28 cellular contexts compared by ENCODE assay signal in genomic region chr12:130947028-130947427, GRCh38. TPM values are rescaled to one million over a fixed set of nuclear protein-coding genes. Genes with fewer than 3 reads are reported as not detected.
DNase-seq lines count a peak whose midpoint lies in the region; ATAC-seq, FAIRE-seq and TF ChIP-seq lines count a peak whose summit lies in the region.
"Had no signal": no experiment of that assay in that cellular context is flagged by ENCODE, and none has a peak within 500 bp of the region (broad histone marks: within the 10 kb centered on the region; RNA-seq: fewer than 3 reads in every experiment).

No MANE protein-coding gene starts in this region.

- H3K4me1 ChIP-seq in Karpas-422 (ENCODE audit: low read length) = peaks cover 10% of the 10 kb centered on the region
- H3K4me1 ChIP-seq in endodermal cell (ENCODE audit: control insufficient read depth, insufficient read depth, low read length) = no peaks in the 10 kb centered on the region
- peaks cover 16% of the 10 kb centered on the region for H3K4me1 ChIP-seq in vagina

- H3K4me3 ChIP-seq in Karpas-422 (ENCODE audit: low read length) (no peak overlapping the region), endodermal cell (ENCODE audit: low read length) (no peak overlapping the region), vagina (no peak overlapping the region)

- in situ Hi-C loops in SK-MEL-5 (cut with HindIII; ENCODE audit: low pct_unique_long_range_greater_than_20kb, low sequenced_read_pairs) = no loop called here

- H3K27me3 Mint-ChIP-seq in endodermal cell (ENCODE audit: insufficient read depth) = peaks cover 2% of the 10 kb centered on the region

- TF ChIP-seq CTCF in endodermal cell (conservative IDR thresholded peaks at IDR 0.05) (no peak), vagina (IDR thresholded peaks at IDR 0.05) (no peak)

- no peaks in the 10 kb centered on the region for H3K79me2 ChIP-seq in Karpas-422 (ENCODE audit: low read length)

- no peaks in the 10 kb centered on the region for H3K9me2 ChIP-seq in Karpas-422 (replicated peaks; ENCODE audit: insufficient read depth, low read length)

- FAIRE-seq in H54 (lab: Jason Lieb, UNC) = no peak
- FAIRE-seq: G401.6, HTR-8/SVneo had no signal

- H3K27ac ChIP-seq in Karpas-422 (ENCODE audit: low read length) (no peak overlapping the region), endodermal cell (ENCODE audit: low read depth, low read length) (no peak overlapping the region), vagina (peak overlapping the region; percentile 77)
- H3K27ac ChIP-seq: RWPE1 had no signal

- no peaks in the 10 kb centered on the region for H4K20me1 ChIP-seq in Karpas-422 (ENCODE audit: insufficient read depth, low read depth, low read length)

- ATAC-seq in GM21515 (IDR thresholded peaks at IDR 0.05; ENCODE audit: unreplicated experiment) = no peak
- ATAC-seq: CD8-positive, alpha-beta T cell; HCT116; Panc1 had no signal

- no peak for TF ChIP-seq POLR2A in vagina (IDR thresholded peaks at IDR 0.05)
- TF ChIP-seq POLR2A in H54 (IDR thresholded peaks at IDR 0.05; ENCODE audit: low read depth, low read length) = no peak

- intact Hi-C loops in vagina (cut with DNase I) = no loop called here

- no peak overlapping the region for H3K4me2 ChIP-seq in Karpas-422 (ENCODE audit: low read depth, low read length, poor library complexity, severe bottlenecking)

- DNase-seq in Karpas-422 = peak; percentile 45
- peak; percentile 14 for DNase-seq in SK-MEL-5 (ENCODE audit: low read depth, low spot score)
- DNase-seq in endodermal cell = peak; percentile 11
- no peak for DNase-seq in vagina (ENCODE audit: extremely low spot score in 2 of 2)
- no peak for DNase-seq in H54 (ENCODE audit: insufficient read length, low spot score)
- no peak for DNase-seq in NCI-H1417 treated with DMSO at 0.1 percent for 48 hours (lab: John Stamatoyannopoulos, UW)
- DNase-seq: C1 segment of cervical spinal cord; Caco-2; CD8-positive, alpha-beta T cell; GOT3; KG1; MM.1S; NCI-H1092 treated with DMSO at 0.1 percent for 48 hours; NCI-H146; NCI-H1930; NCI-H2107; NCI-H446; NCI-H524 treated with DMSO at 0.1 percent for 48 hours; NCI-H774; SHP77; T-helper 1 cell had no signal

- WGBS in endodermal cell (ENCODE audit: insufficient coverage in 1 of 2, insufficient read length in 1 of 2), 2 experiments = 80 to 84% methylated on average over 1 to 2 of the region's 2 CpGs

- H3K27ac Mint-ChIP-seq in endodermal cell = no peak overlapping the region
- H3K27ac Mint-ChIP-seq: CD8-positive, alpha-beta T cell had no signal

- H3K9me3 ChIP-seq in Karpas-422 (ENCODE audit: low read length) = no peaks in the 10 kb centered on the region
- no peaks in the 10 kb centered on the region for H3K9me3 ChIP-seq in endodermal cell (ENCODE audit: control insufficient read depth, low read length)
- no peaks in the 10 kb centered on the region for H3K9me3 ChIP-seq in vagina
- H3K9me3 ChIP-seq: Caco-2 had no signal

- no peak overlapping the region for H3K4me3 Mint-ChIP-seq in endodermal cell
- H3K4me3 Mint-ChIP-seq: CD8-positive, alpha-beta T cell had no signal

- H3K9ac ChIP-seq in Karpas-422 (ENCODE audit: low read length) (no peak overlapping the region), endodermal cell (ENCODE audit: extremely low read depth, low read length, poor library complexity, severe bottlenecking) (no peak overlapping the region)

- H3K27me3 ChIP-seq in Karpas-422 (ENCODE audit: low read length) (no peaks in the 10 kb centered on the region), endodermal cell (ENCODE audit: control insufficient read depth, insufficient read depth, low read length, poor library complexity, severe bottlenecking) (no peaks in the 10 kb centered on the region), vagina (no peaks in the 10 kb centered on the region)

- H2AFZ ChIP-seq in Karpas-422 (ENCODE audit: low read length) = no peak overlapping the region

- peaks cover 20% of the 10 kb centered on the region for H3K9me3 Mint-ChIP-seq in endodermal cell

- H3K36me3 Mint-ChIP-seq in endodermal cell (ENCODE audit: low read depth) = no peaks in the 10 kb centered on the region
- H3K36me3 Mint-ChIP-seq: CD8-positive, alpha-beta T cell had no signal

- H3K4me1 Mint-ChIP-seq in endodermal cell = peaks cover 7% of the 10 kb centered on the region

- H3K36me3 ChIP-seq in Karpas-422 (ENCODE audit: insufficient read depth, low read length) (no peaks in the 10 kb centered on the region), endodermal cell (ENCODE audit: control insufficient read depth, insufficient read depth, low read length) (no peaks in the 10 kb centered on the region), vagina (no peaks in the 10 kb centered on the region)

RNA-seq across cellular contexts. Expression of gene ADGRD1, which starts 6.7 kb away (rescaled TPM):
- total RNA-seq in Karpas-422 (2014; rRNA removed; shearing (Covaris generic); ENCODE audit: low replicate concordance) = not detected in 2 replicates
- 0.05 TPM in 1 of 2 replicates, not detected in the other for total RNA-seq in SK-MEL-5 (2014; rRNA removed; shearing (Covaris generic))
- polyA plus RNA-seq in SK-MEL-5 (2015; cell fraction: cytosol; rRNA removed) = 0.88 and 0.90 TPM in 2 replicates
- 0.33 TPM in 1 of 2 replicates, not detected in the other for polyA plus RNA-seq in SK-MEL-5 (2015; cell fraction: nucleus; rRNA removed)
- total RNA-seq in endodermal cell (1 to 10 TPM; 1.3 to 2.9 TPM), vagina (35.8 TPM)
- polyA plus RNA-seq in endodermal cell (2013, experiment 1 of 2) = 2.3 TPM
- 1.7 TPM for polyA plus RNA-seq in endodermal cell (2013, experiment 2 of 2)
- total RNA-seq: A673; CD8-positive, alpha-beta T cell had no signal

Comparison
In these comparisons a context has a peak if more than half of its experiments do, and no peak if none do; other contexts are left out.
1. DNase-seq: peak in Karpas-422 (single experiment), SK-MEL-5 (single experiment) and endodermal cell (single experiment); none in vagina (0 of 2), H54 (single experiment) and NCI-H1417 treated with DMSO at 0.1 percent for 48 hours (single experiment).